2 cellular contexts compared by ENCODE assay signal in genomic region chr13:98338312-98338711, GRCh38.
TF ChIP-seq lines count a peak whose summit lies in the region.

No MANE protein-coding gene starts in this region.

TF ChIP-seq in WTC11, 78 proteins besides CTCF, POLR2A, EP300 and RAD21 (continued from another document):
- TF ChIP-seq IRF1 (CRISPR knock-in tag; IDR thresholded peaks at IDR 0.05) = no peak
- no peak for TF ChIP-seq TCF7 (CRISPR knock-in tag; IDR thresholded peaks at IDR 0.05; ENCODE audit: low read depth)
- peak; percentile 40; the same call in 1 of the 2 replicates for TF ChIP-seq GABPB1 (CRISPR knock-in tag; IDR thresholded peaks at IDR 0.05)
- TF ChIP-seq TEAD1 (CRISPR knock-in tag; IDR thresholded peaks at IDR 0.05) = no peak

TF ChIP-seq in H1, 55 proteins besides CTCF, POLR2A, EP300 and RAD21:
- TF ChIP-seq CEBPB (IDR thresholded peaks at IDR 0.05; ENCODE audit: low read depth, low read length) (0 out of 2 replicates have a peak, but pooled peaks have one; percentile 15), FOSL1 (IDR thresholded peaks at IDR 0.05; ENCODE audit: insufficient read depth, low read depth, low read length) (no peak)
